ENCODE assay signal across 25 cellular contexts in the genomic region with DNA sequence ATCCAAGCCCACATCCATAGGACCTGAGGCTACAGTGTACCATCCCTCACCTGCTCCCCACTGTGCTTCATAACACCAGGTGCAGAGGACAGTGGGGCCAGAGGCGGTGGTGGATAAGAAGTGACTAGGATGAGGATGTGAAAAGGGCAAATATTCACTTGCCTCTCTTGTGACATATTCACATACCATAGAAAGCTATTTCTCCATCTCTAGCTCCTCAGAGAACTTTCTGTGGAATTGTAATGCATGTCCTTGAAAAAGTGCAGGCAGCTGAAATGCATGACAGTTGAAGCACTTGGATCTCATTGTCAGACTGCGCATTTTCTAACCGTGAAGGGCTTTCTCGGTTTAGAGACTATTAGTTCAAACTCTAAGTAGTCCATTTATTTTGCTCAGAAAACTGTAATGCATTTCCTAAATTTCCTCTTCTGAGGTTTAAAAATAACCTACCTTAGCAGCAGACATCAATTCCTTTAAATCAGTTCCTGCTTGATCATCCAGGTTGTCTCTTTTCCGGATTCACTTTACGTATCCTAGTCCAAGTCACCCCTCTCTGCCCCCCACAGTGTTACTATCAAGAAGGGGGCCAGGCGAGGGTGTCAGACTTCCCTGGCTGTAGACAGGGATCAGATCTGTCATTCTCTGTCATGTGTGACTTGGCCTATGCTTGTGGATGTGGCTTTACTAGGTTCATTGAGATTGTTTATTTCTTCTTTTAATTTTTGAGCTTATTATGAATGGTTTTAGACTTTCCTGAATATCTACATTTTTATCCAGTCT.
"Had no signal": no experiment of that assay in that cellular context is flagged by ENCODE, and none has a peak within 500 bp of the region (broad histone marks: within the 10 kb centered on the region; RNA-seq: fewer than 3 reads in every experiment).

No MANE protein-coding gene starts in this region.

- H3K27ac ChIP-seq: breast epithelium, colonic mucosa, dorsolateral prefrontal cortex, esophagus muscularis mucosa, heart left ventricle, neutrophil, pancreas, psoas muscle, right atrium auricular region, skin epidermis, stomach, suprapubic skin, WERI-Rb-1 had no signal

- DNase-seq: activated CD8-positive, alpha-beta memory T cell treated with anti-CD3 and anti-CD28 coated beads, Interleukin-2, amount 50 U/mL, for 48 hours; activated gamma-delta T cell; activated naive CD4-positive, alpha-beta T cell treated with anti-CD3 and anti-CD28 coated beads, Interleukin-2, amount 50 U/mL, for 16 hours; activated naive CD8-positive, alpha-beta T cell treated with anti-CD3 and anti-CD28 coated beads, Interleukin-2, amount 50 U/mL, for 24 hours; activated T-cell treated with anti-CD3 and anti-CD28 coated beads, Interleukin-2, amount 50 U/mL, for 48 hours; colonic mucosa; dorsolateral prefrontal cortex; effector memory CD8-positive, alpha-beta T cell; heart left ventricle; islet precursor cell; left cardiac atrium; pancreas; psoas muscle; stomach; T-helper 1 cell; WERI-Rb-1 had no signal

- ATAC-seq: activated naive CD8-positive, alpha-beta T cell treated with anti-CD3 and anti-CD28 coated beads, Interleukin-2, amount 50 U/mL, for 24 hours; effector memory CD8-positive, alpha-beta T cell; heart left ventricle; left cardiac atrium; natural killer cell treated with Interleukin-12 subunit alpha and Interleukin-12 subunit beta and Interleukin-15 and Interleukin-18, amount 100 ng/mL, for 72 hours; pancreas; psoas muscle; stimulated activated memory B cell treated with anti-CD40 and anti-IgM and Interleukin-4, amounts not matched to agents 10 μg/mL and 1 μg/mL and 100 μg/mL, for 72 hours had no signal

- H3K9me3 ChIP-seq: breast epithelium, colonic mucosa, esophagus muscularis mucosa, heart left ventricle, neutrophil, pancreas, psoas muscle, right atrium auricular region, stomach, suprapubic skin, tibial nerve had no signal

- H3K27me3 ChIP-seq: colonic mucosa, tibial nerve had no signal

- H3K4me3 ChIP-seq: breast epithelium, colonic mucosa, dorsolateral prefrontal cortex, esophagus muscularis mucosa, heart left ventricle, pancreas, psoas muscle, right atrium auricular region, skin epidermis, stomach, suprapubic skin, tibial nerve had no signal

- H3K36me3 ChIP-seq: breast epithelium, colonic mucosa, esophagus muscularis mucosa, heart left ventricle, neutrophil, pancreas, right atrium auricular region, stomach, suprapubic skin, tibial nerve, WERI-Rb-1 had no signal

- H3K4me1 ChIP-seq: breast epithelium, colonic mucosa, heart left ventricle, pancreas, psoas muscle, right atrium auricular region, suprapubic skin had no signal
